In the genomic region with DNA sequence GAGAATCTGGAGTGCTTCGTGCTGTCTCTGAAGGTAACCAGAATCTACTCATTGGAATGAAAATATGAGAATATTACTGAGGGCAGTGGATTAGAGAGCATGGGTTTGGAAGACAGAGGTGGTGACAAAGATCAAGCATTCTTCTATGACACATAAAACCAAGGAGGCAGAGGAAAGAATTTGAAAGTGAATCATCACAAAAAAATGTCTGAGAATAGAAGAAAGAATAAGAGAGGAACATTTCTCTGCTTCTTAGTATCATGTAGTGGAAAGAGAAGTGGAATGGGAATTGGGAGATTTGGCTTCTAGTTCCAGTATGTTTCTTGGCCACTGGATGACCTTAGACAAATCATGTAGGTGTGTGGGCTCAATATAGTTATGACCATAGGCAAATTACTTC, we compare ENCODE assay signal across 24 cellular contexts.
DNase-seq lines count a peak whose midpoint lies in the region; ATAC-seq, FAIRE-seq and TF ChIP-seq lines count a peak whose summit lies in the region.
"Had no signal": no experiment of that assay in that cellular context is flagged by ENCODE, and none has a peak within 500 bp of the region (broad histone marks: within the 10 kb centered on the region; RNA-seq: fewer than 3 reads in every experiment).

No MANE protein-coding gene starts in this region.

- H3K27me3 ChIP-seq in bronchial epithelial cell (ENCODE audit: control insufficient read depth, insufficient read depth, low read length) = no peaks in the 10 kb centered on the region
- H3K27me3 ChIP-seq: neutrophil had no signal

- no peaks in the 10 kb centered on the region for H3K36me3 ChIP-seq in bronchial epithelial cell (ENCODE audit: control insufficient read depth, insufficient read depth, low read length)
- H3K36me3 ChIP-seq: HAP-1, neutrophil had no signal

- no peak for TF ChIP-seq CTCF in bronchial epithelial cell (IDR thresholded peaks at IDR 0.05; ENCODE audit: insufficient read depth, low read length, severe bottlenecking)

- FAIRE-seq in bronchial epithelial cell (lab: Jason Lieb, UNC) = no peak
- FAIRE-seq: GM12878 had no signal

- DNase-seq in AG08395 (ENCODE audit: low spot score) = peak; percentile 7
- DNase-seq in LHCN-M2 (ENCODE audit: low read depth) = peak; percentile 0
- DNase-seq in bronchial epithelial cell (ENCODE audit: low read depth) = peak; percentile 43
- peak; percentile 79 for DNase-seq in kidney tubule cell (ENCODE audit: low spot score)
- DNase-seq in C1 segment of cervical spinal cord (lab: John Stamatoyannopoulos, UW) = no peak
- DNase-seq: activated CD4-positive, CD25-positive, alpha-beta regulatory T cell; activated CD8-positive, alpha-beta T cell treated with anti-CD3 and anti-CD28 coated beads for 36 hours; activated naive CD4-positive, alpha-beta T cell treated with anti-CD3 and anti-CD28 coated beads, Interleukin-2, amount 10 ng/mL, durations not matched to agents 7 days and 5 days; activated T-cell treated with anti-CD3 and anti-CD28 coated beads, Interleukin-2, amount 50 U/mL, for 1 hour; effector memory CD8-positive, alpha-beta T cell; GF-D8; Kasumi-1; NCI-H1105 treated with DMSO at 0.1 percent for 48 hours; NCI-H446 treated with DMSO at 0.1 percent for 48 hours; retina; RPMI8226; T-helper 9 cell had no signal

- ATAC-seq in GM18868 (IDR thresholded peaks at IDR 0.05; ENCODE audit: unreplicated experiment) = no peak
- ATAC-seq in HG03571 (IDR thresholded peaks at IDR 0.05; ENCODE audit: unreplicated experiment) = no peak
- no peak for ATAC-seq in GM21526 (IDR thresholded peaks at IDR 0.05; ENCODE audit: low FRiP score, unreplicated experiment)
- ATAC-seq: activated CD8-positive, alpha-beta T cell treated with anti-CD3 and anti-CD28 coated beads for 36 hours; effector memory CD8-positive, alpha-beta T cell; GM12878; SK-N-SH treated with all-trans-retinoic acid at 6 μM for 48 hours had no signal

- no peak overlapping the region for H3K4me3 ChIP-seq in bronchial epithelial cell (ENCODE audit: low read depth, low read length)
- H3K4me3 ChIP-seq: GM12878, HAP-1 had no signal

Comparison
In these comparisons a context has a peak if more than half of its experiments do, and no peak if none do; other contexts are left out.
1. DNase-seq: peak in AG08395 (single experiment), LHCN-M2 (single experiment), bronchial epithelial cell (single experiment) and kidney tubule cell (single experiment); none in C1 segment of cervical spinal cord (0 of 14).